25 cellular contexts compared by ENCODE assay signal in genomic region chr16:27961296-27961620, GRCh38.
DNase-seq lines count a peak whose midpoint lies in the region; ATAC-seq and TF ChIP-seq lines count a peak whose summit lies in the region.
"Had no signal": no experiment of that assay in that cellular context is flagged by ENCODE, and none has a peak within 500 bp of the region (broad histone marks: within the 10 kb centered on the region; RNA-seq: fewer than 3 reads in every experiment).

No MANE protein-coding gene starts in this region.

- no peak for TF ChIP-seq POLR2A in heart left ventricle (IDR thresholded peaks at IDR 0.05)

- no peak overlapping the region for H3K27ac ChIP-seq in heart left ventricle
- H3K27ac ChIP-seq in coronary artery: no peak overlapping the region
- H3K27ac ChIP-seq: BLaER1 had no signal

- H3K36me3 ChIP-seq in heart left ventricle: no peaks in the 10 kb centered on the region
- H3K36me3 ChIP-seq: BE2C, BLaER1 had no signal

- no peaks in the 10 kb centered on the region for H3K4me1 Mint-ChIP-seq in T-helper 2 cell treated with Interferon-gamma antibody and Interleukin-4, amounts not matched to agents 5 μg/mL and 100 μg/mL, for 36 hours (ENCODE audit: low read depth)
- H3K4me1 Mint-ChIP-seq: CD4-positive, alpha-beta memory T cell; CD4-positive, CD25-positive, alpha-beta regulatory T cell; CD8-positive, alpha-beta memory T cell had no signal

- no peak overlapping the region for H3K4me3 ChIP-seq in heart left ventricle
- no peak overlapping the region for H3K4me3 ChIP-seq in coronary artery
- H3K4me3 ChIP-seq: BLaER1, GM12878 had no signal

- no peak overlapping the region for H3K4me3 Mint-ChIP-seq in T-helper 2 cell treated with Interferon-gamma antibody and Interleukin-4, amounts not matched to agents 5 μg/mL and 100 μg/mL, for 36 hours
- H3K4me3 Mint-ChIP-seq: CD14-positive monocyte; CD4-positive, alpha-beta memory T cell; CD4-positive, CD25-positive, alpha-beta regulatory T cell; CD8-positive, alpha-beta memory T cell had no signal

- H3K4me1 ChIP-seq in heart left ventricle: no peaks in the 10 kb centered on the region
- H3K4me1 ChIP-seq: BE2C, BLaER1 had no signal

- 74 to 88% (median 83%) methylated on average over 3 of the region's 3 CpGs for WGBS in heart left ventricle, 4 donors

- no peaks in the 10 kb centered on the region for H3K27me3 ChIP-seq in heart left ventricle
- H3K27me3 ChIP-seq: BE2C, BLaER1 had no signal

- TF ChIP-seq CTCF in heart left ventricle (IDR thresholded peaks at IDR 0.05): no peak
- TF ChIP-seq CTCF in coronary artery (IDR thresholded peaks at IDR 0.05): no peak

- intact Hi-C loops in cardiac septum (cut with DNase I): no loop called here
- intact Hi-C loops in heart left ventricle (cut with DNase I): no loop called here

- DNase-seq in cardiac septum (ENCODE audit: low spot score): peak; percentile 39
- no peak for DNase-seq in heart left ventricle
- peak; percentile 62 for DNase-seq in coronary artery (ENCODE audit: low spot score)
- peak; percentile 30 for DNase-seq in islet precursor cell
- no peak for DNase-seq in NCI-H446 (lab: John Stamatoyannopoulos, UW)
- DNase-seq in cerebellum (ENCODE audit: low spot score): no peak
- no peak for DNase-seq in T-helper 2 cell treated with Interferon-gamma antibody and Interleukin-4, amounts not matched to agents 5 μg/mL and 100 μg/mL, for 36 hours (ENCODE audit: low spot score)
- DNase-seq: 8988T; ACHN; BE2C; C1 segment of cervical spinal cord; CD4-positive, alpha-beta memory T cell; CD4-positive, CD25-positive, alpha-beta regulatory T cell; CD8-positive, alpha-beta memory T cell; COR-L47; DMS 273 treated with DMSO at 0.1 percent for 48 hours; DMS153; DMS53; DMS79; DND-41; EL; GDM1 had no signal

- no peaks in the 10 kb centered on the region for H3K9me3 Mint-ChIP-seq in T-helper 2 cell treated with Interferon-gamma antibody and Interleukin-4, amounts not matched to agents 5 μg/mL and 100 μg/mL, for 36 hours

- ATAC-seq in heart left ventricle: no peak
- ATAC-seq: GM12878 had no signal

- H3K9me3 ChIP-seq in heart left ventricle: peaks cover 0 to 12% (median 0%) of the 10 kb centered on the region in 12 donors
- H3K9me3 ChIP-seq: BE2C had no signal

- H3K27ac Mint-ChIP-seq in T-helper 2 cell treated with Interferon-gamma antibody and Interleukin-4, amounts not matched to agents 5 μg/mL and 100 μg/mL, for 36 hours: no peak overlapping the region
- H3K27ac Mint-ChIP-seq: CD14-positive monocyte; CD4-positive, alpha-beta memory T cell; CD4-positive, CD25-positive, alpha-beta regulatory T cell; CD8-positive, alpha-beta memory T cell had no signal

- no peaks in the 10 kb centered on the region for H3K36me3 Mint-ChIP-seq in T-helper 2 cell treated with Interferon-gamma antibody and Interleukin-4, amounts not matched to agents 5 μg/mL and 100 μg/mL, for 36 hours (ENCODE audit: low read depth)
- H3K36me3 Mint-ChIP-seq: CD14-positive monocyte; CD4-positive, CD25-positive, alpha-beta regulatory T cell had no signal

- H3K27me3 Mint-ChIP-seq in T-helper 2 cell treated with Interferon-gamma antibody and Interleukin-4, amounts not matched to agents 5 μg/mL and 100 μg/mL, for 36 hours (ENCODE audit: low read depth): peaks cover 3% of the 10 kb centered on the region
- H3K27me3 Mint-ChIP-seq: CD4-positive, CD25-positive, alpha-beta regulatory T cell had no signal

Comparison
In these comparisons a context has a peak if more than half of its experiments do, and no peak if none do; other contexts are left out.
1. DNase-seq: peak in cardiac septum (single experiment), coronary artery (single experiment) and islet precursor cell (single experiment); none in heart left ventricle (0 of 5), NCI-H446 (0 of 2), cerebellum (single experiment) and T-helper 2 cell treated with Interferon-gamma antibody and Interleukin-4, amounts not matched to agents 5 μg/mL and 100 μg/mL, for 36 hours (single experiment).